In the genomic region with DNA sequence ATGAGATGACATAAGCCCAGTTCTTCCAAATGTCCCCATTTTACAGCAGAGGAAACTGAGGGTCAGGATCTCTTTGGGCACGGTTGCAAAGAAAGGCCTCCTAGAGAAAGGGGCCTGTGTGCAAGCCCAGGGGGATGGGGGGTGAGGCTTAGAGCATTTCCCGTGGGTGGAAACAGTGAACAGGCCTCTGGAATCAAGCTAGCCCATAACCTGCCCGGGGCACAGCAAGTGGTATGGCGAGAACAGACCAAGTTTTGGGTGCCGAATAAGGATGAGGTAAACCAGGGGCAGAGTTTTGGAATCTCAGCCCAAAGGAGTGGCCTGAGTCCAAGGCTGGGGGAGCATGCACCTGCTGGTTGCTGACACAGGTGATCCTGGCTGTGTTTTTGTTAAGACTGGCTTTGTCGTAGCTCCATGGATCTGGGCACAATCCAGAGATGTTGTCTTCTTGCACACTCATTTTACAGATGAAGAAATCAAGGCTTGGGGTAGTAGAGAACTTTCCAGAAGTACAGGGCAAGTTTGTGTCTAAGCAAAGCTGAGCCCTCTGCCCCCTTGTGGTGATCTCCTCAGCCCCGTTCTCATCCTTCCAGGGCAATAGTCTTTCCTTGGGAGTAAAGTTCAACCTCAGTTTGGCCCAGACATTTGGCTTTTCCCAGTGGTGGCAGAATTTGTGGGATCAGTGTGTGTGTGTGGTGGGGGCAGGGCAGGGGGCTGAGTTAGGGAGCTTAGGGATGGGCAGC, we compare ENCODE assay signal across 12 cellular contexts. TPM values are rescaled to one million over a fixed set of nuclear protein-coding genes. Genes with fewer than 3 reads are reported as not detected.
DNase-seq lines count a peak whose midpoint lies in the region; ATAC-seq and TF ChIP-seq lines count a peak whose summit lies in the region.
"Had no signal": no experiment of that assay in that cellular context is flagged by ENCODE, and none has a peak within 500 bp of the region (broad histone marks: within the 10 kb centered on the region; RNA-seq: fewer than 3 reads in every experiment).

No MANE protein-coding gene starts in this region.

- H3K36me3 Mint-ChIP-seq in activated naive CD4-positive, alpha-beta T cell treated with anti-CD3 and anti-CD28 coated beads for 36 hours (ENCODE audit: low read depth), result no peaks in the 10 kb centered on the region

- H3K4me1 ChIP-seq in esophagus squamous epithelium (peaks cover 0 to 6% (median 0%) of the 10 kb centered on the region in 3 donors), stomach (no peaks in the 10 kb centered on the region)

- TF ChIP-seq EP300 in stomach (IDR thresholded peaks at IDR 0.05), result no peak

- H3K9me3 Mint-ChIP-seq in activated naive CD4-positive, alpha-beta T cell treated with anti-CD3 and anti-CD28 coated beads for 36 hours, result peaks cover 1% of the 10 kb centered on the region

- WGBS in esophagus squamous epithelium, 2 donors, result 66 to 79% methylated on average over 6 to 7 of the region's 7 CpGs
- 81 to 84% (median 83%) methylated on average over 7 of the region's 7 CpGs for WGBS in stomach, 5 donors

- no peak overlapping the region for H3K27ac ChIP-seq in esophagus squamous epithelium
- no peak overlapping the region for H3K27ac ChIP-seq in stomach
- H3K27ac ChIP-seq: thoracic aorta had no signal

- H3K36me3 ChIP-seq in esophagus squamous epithelium (no peaks in the 10 kb centered on the region), stomach (no peaks in the 10 kb centered on the region)
- H3K36me3 ChIP-seq: thoracic aorta had no signal

- no peak overlapping the region for H3K4me3 ChIP-seq in esophagus squamous epithelium
- H3K4me3 ChIP-seq in stomach, result no peak overlapping the region
- H3K4me3 ChIP-seq: thoracic aorta had no signal

- ATAC-seq in GM19452 (IDR thresholded peaks at IDR 0.05; ENCODE audit: unreplicated experiment), result no peak

- no peaks in the 10 kb centered on the region for H3K27me3 ChIP-seq in esophagus squamous epithelium
- H3K27me3 ChIP-seq in stomach, result peaks cover 0 to 5% (median 0%) of the 10 kb centered on the region in 3 donors

- no peaks in the 10 kb centered on the region for H3K27me3 Mint-ChIP-seq in activated naive CD4-positive, alpha-beta T cell treated with anti-CD3 and anti-CD28 coated beads for 36 hours (ENCODE audit: low read depth)

- no peaks in the 10 kb centered on the region for H3K9me3 ChIP-seq in esophagus squamous epithelium
- no peaks in the 10 kb centered on the region for H3K9me3 ChIP-seq in stomach
- H3K9me3 ChIP-seq: thoracic aorta had no signal

- peaks cover 31% of the 10 kb centered on the region for H3K4me1 Mint-ChIP-seq in activated naive CD4-positive, alpha-beta T cell treated with anti-CD3 and anti-CD28 coated beads for 36 hours (ENCODE audit: low read depth)

- intact Hi-C loops in activated naive CD4-positive, alpha-beta T cell treated with anti-CD3 and anti-CD28 coated beads for 36 hours (cut with micrococcal nuclease), result loop anchor here (1.0 kb wide), 1 partner anchor 139 kb away; no protein-coding TSS in a partner anchor
- intact Hi-C loops in esophagus squamous epithelium (cut with DNase I), result no loop called here
- intact Hi-C loops in stomach (cut with DNase I; ENCODE audit: low total_unique reads), result no loop called here

- DNase-seq in activated naive CD4-positive, alpha-beta T cell treated with anti-CD3 and anti-CD28 coated beads for 36 hours, result peak; percentile 38
- DNase-seq in activated naive CD4-positive, alpha-beta T cell (lab: John Stamatoyannopoulos, UW), result no peak
- peak; percentile 63 for DNase-seq in OCI-M1 (lab: John Stamatoyannopoulos, UW)
- no peak for DNase-seq in esophagus squamous epithelium (lab: John Stamatoyannopoulos, UW)
- DNase-seq in stomach, result peak; percentile 49
- DNase-seq in NCI-H146 (lab: John Stamatoyannopoulos, UW), result no peak
- DNase-seq in A172 (ENCODE audit: low spot score), result no peak
- DNase-seq: activated naive CD8-positive, alpha-beta T cell treated with anti-CD3 and anti-CD28 coated beads for 36 hours; SHP77 treated with DMSO at 0.1 percent for 48 hours had no signal

- CTCF ChIA-PET in activated naive CD4-positive, alpha-beta T cell treated with anti-CD3 and anti-CD28 coated beads for 36 hours (lab: Charles Lee), result no interaction called here

- no peak overlapping the region for H3K4me3 Mint-ChIP-seq in activated naive CD4-positive, alpha-beta T cell treated with anti-CD3 and anti-CD28 coated beads for 36 hours
- H3K4me3 Mint-ChIP-seq: activated naive CD8-positive, alpha-beta T cell treated with anti-CD3 and anti-CD28 coated beads for 36 hours had no signal

- TF ChIP-seq POLR2A in esophagus squamous epithelium (IDR thresholded peaks at IDR 0.05) (no peak), stomach (IDR thresholded peaks at IDR 0.05) (no peak)

- H3K27ac Mint-ChIP-seq in activated naive CD4-positive, alpha-beta T cell treated with anti-CD3 and anti-CD28 coated beads for 36 hours, result no peak overlapping the region

- TF ChIP-seq CTCF in esophagus squamous epithelium (IDR thresholded peaks at IDR 0.05) (peak in 5 of 6 experiments; percentile 19 to 65 (median 29)), stomach (IDR thresholded peaks at IDR 0.05) (peak in 4 of 7 experiments; percentile 22 to 44 (median 32))

RNA-seq across cellular contexts. Expression of a gene that starts 53.5 kb away (rescaled TPM):
- under 1 TPM in 1 of 2 experiments, not detected in 1; 0.35 TPM for total RNA-seq in activated naive CD4-positive, alpha-beta T cell treated with anti-CD3 and anti-CD28 coated beads for 36 hours
- total RNA-seq in esophagus squamous epithelium, result 10 to 100 TPM in 3 of 4 donors, 1 to 10 TPM in 1; 5.7 to 24.6 (median 20.2) TPM
- total RNA-seq in stomach, result 10 to 100 TPM in 1 of 5 donors, 1 to 10 TPM in 1, under 1 TPM in 1, not detected in 2; 0.92 to 11.7 (median 1.9) TPM
- polyA plus RNA-seq in stomach, result 10 to 100 TPM in 2 of 3 donors, 1 to 10 TPM in 1; 5.3 to 41.5 (median 16.4) TPM
- 68.7 and 130 TPM in 2 replicates for total RNA-seq in A172 (2014; rRNA removed; shearing (Covaris generic))
- total RNA-seq: activated naive CD8-positive, alpha-beta T cell treated with anti-CD3 and anti-CD28 coated beads for 36 hours; skeletal muscle tissue had no signal

Comparison
In these comparisons a context has a peak if more than half of its experiments do, and no peak if none do; other contexts are left out.
1. DNase-seq: peak in activated naive CD4-positive, alpha-beta T cell treated with anti-CD3 and anti-CD28 coated beads for 36 hours (single experiment), OCI-M1 (single experiment) and stomach (single experiment); none in activated naive CD4-positive, alpha-beta T cell (0 of 4), esophagus squamous epithelium (single experiment), NCI-H146 (single experiment) and A172 (single experiment).